In the genomic region with DNA sequence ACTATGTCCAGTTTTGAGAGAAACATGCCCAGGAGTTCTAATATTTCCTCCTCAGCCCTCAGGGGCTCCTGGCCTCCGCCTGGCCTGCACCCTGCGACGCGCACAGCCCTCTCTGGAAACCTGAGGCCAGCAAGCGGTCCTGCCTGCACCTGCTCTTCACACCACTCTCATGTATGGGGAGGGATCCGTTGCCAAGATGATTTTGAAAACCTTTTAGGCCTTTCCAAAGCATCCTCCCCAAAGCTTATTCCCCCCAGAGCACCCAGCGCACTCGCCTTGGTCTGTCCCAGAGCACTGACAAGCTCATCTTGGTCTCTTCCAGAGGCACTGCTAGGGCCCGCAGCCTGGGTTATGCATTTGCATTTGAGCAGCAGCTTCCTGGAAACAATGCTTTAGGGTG, we compare ENCODE assay signal across 31 cellular contexts. TPM values are rescaled to one million over a fixed set of nuclear protein-coding genes. Genes with fewer than 3 reads are reported as not detected.
"Had no signal": no experiment of that assay in that cellular context is flagged by ENCODE, and none has a peak within 500 bp of the region (broad histone marks: within the 10 kb centered on the region; RNA-seq: fewer than 3 reads in every experiment).

No MANE protein-coding gene starts in this region.

- ATAC-seq: activated CD8-positive, alpha-beta T cell treated with anti-CD3 and anti-CD28 coated beads, Interleukin-2, amount 10 ng/mL, durations not matched to agents 7 days and 5 days; activated naive CD4-positive, alpha-beta T cell treated with anti-CD3 and anti-CD28 coated beads, Interleukin-2, amount 50 U/mL, for 72 hours; esophagus mucosa; left lobe of liver; naive thymus-derived CD8-positive, alpha-beta T cell had no signal

- H3K4me1 ChIP-seq: neural progenitor cell, sigmoid colon, vagina had no signal

- H3K27me3 ChIP-seq: neural progenitor cell, vagina had no signal

- H3K27ac ChIP-seq: neural progenitor cell, sigmoid colon, thoracic aorta, vagina had no signal

- H3K4me3 ChIP-seq: neural progenitor cell, sigmoid colon, smooth muscle cell, thoracic aorta, vagina had no signal

- H3K4me1 Mint-ChIP-seq: mesothelial cell of epicardium; naive thymus-derived CD8-positive, alpha-beta T cell had no signal

- H3K4me3 Mint-ChIP-seq: activated CD8-positive, alpha-beta T cell treated with anti-CD3 and anti-CD28 coated beads, Interleukin-2, amount 10 ng/mL, durations not matched to agents 7 days and 5 days; brain; mesothelial cell of epicardium; naive thymus-derived CD8-positive, alpha-beta T cell; neural progenitor cell; type B pancreatic cell had no signal

- H3K36me3 Mint-ChIP-seq: activated naive CD4-positive, alpha-beta T cell treated with anti-CD3 and anti-CD28 coated beads, Interleukin-2, amount 50 U/mL, for 72 hours; brain; mesothelial cell of epicardium; naive thymus-derived CD8-positive, alpha-beta T cell; neural progenitor cell; type B pancreatic cell had no signal

- H3K36me3 ChIP-seq: neural progenitor cell, sigmoid colon, thoracic aorta, vagina had no signal

- DNase-seq: activated CD4-positive, alpha-beta T cell treated with anti-CD3 and anti-CD28 coated beads for 1 hour; activated CD4-positive, alpha-beta T cell treated with anti-CD3 and anti-CD28 coated beads, Interleukin-2, amount 50 U/mL, for 1 hour; activated CD8-positive, alpha-beta T cell treated with anti-CD3 and anti-CD28 coated beads, Interleukin-2, amount 10 ng/mL, durations not matched to agents 7 days and 5 days; activated gamma-delta T cell treated with Interleukin-2 at 50 U/mL for 16 hours; activated T-cell treated with anti-CD3 and anti-CD28 coated beads, Interleukin-2, amount 50 U/mL, for 1 hour; aorta; effector memory CD4-positive, alpha-beta T cell; foreskin melanocyte; naive thymus-derived CD8-positive, alpha-beta T cell; sigmoid colon; stimulated activated CD4-positive, alpha-beta T cell treated with anti-CD3 and anti-CD28 coated beads, Interleukin-2, amount 100 ng/mL, for 48 hours; stimulated activated CD8-positive, alpha-beta memory T cell treated with anti-CD3 and anti-CD28 coated beads, Interleukin-4, amount 100 ng/mL, for 48 hours; stimulated activated naive CD4-positive, alpha-beta T cell had no signal

- H3K9me3 ChIP-seq: sigmoid colon, thoracic aorta, vagina had no signal

- H3K27ac Mint-ChIP-seq: activated CD8-positive, alpha-beta T cell treated with anti-CD3 and anti-CD28 coated beads, Interleukin-2, amount 10 ng/mL, durations not matched to agents 7 days and 5 days; activated naive CD4-positive, alpha-beta T cell treated with anti-CD3 and anti-CD28 coated beads, Interleukin-2, amount 50 U/mL, for 72 hours; brain; mesothelial cell of epicardium; neural progenitor cell; type B pancreatic cell had no signal

RNA-seq across cellular contexts. Expression of gene CNPY1, which starts 22.6 kb away (rescaled TPM):
- total RNA-seq: activated CD8-positive, alpha-beta T cell treated with anti-CD3 and anti-CD28 coated beads, Interleukin-2, amount 10 ng/mL, durations not matched to agents 7 days and 5 days; activated naive CD4-positive, alpha-beta T cell treated with anti-CD3 and anti-CD28 coated beads, Interleukin-2, amount 50 U/mL, for 72 hours; aorta; cardiac septum; dermis microvascular lymphatic vessel endothelial cell; endothelial cell of umbilical vein; esophagus mucosa; kidney epithelial cell; left lobe of liver; lung microvascular endothelial cell; mesothelial cell of epicardium; naive thymus-derived CD8-positive, alpha-beta T cell; osteoblast; posterior vena cava; renal cortical epithelial cell; sigmoid colon; thoracic aorta; vagina had no signal
